In the genomic region with DNA sequence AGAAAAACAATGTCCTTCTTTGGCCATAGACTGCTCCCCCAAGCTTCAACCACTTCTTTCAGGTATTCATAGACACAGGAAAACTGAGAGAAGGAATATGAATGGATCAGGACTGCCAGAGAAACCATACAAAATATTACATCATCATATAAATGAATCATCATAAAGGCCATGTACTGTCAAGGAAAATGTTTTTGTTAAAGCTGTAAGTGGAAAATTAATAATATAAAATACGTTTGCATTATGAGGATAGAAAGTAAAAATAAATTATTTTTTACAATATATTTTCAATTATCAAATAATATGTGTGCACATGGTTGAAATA, we compare ENCODE assay signal across 23 cellular contexts.
DNase-seq lines count a peak whose midpoint lies in the region; ATAC-seq and TF ChIP-seq lines count a peak whose summit lies in the region.
"Had no signal": no experiment of that assay in that cellular context is flagged by ENCODE, and none has a peak within 500 bp of the region (broad histone marks: within the 10 kb centered on the region; RNA-seq: fewer than 3 reads in every experiment).

No MANE protein-coding gene starts in this region.

- peak overlapping the region; percentile 32 for H3K27ac ChIP-seq in KOPT-K1 (ENCODE audit: low read depth, low read length, poor library complexity, severe bottlenecking)
- H3K27ac ChIP-seq: BLaER1 treated with 17β-estradiol and CSF1 and Interleukin-3, amounts not matched to agents 10 nM and 100 nM had no signal

- no peak for TF ChIP-seq CTCF in fibroblast of pulmonary artery (IDR thresholded peaks at IDR 0.05; ENCODE audit: low read length, missing control alignments)

- peaks cover 3% of the 10 kb centered on the region for H3K36me3 Mint-ChIP-seq in activated T-cell treated with anti-CD3 and anti-CD28 coated beads, Interleukin-2, amount 50 U/mL, for 24 hours (ENCODE audit: low read depth)
- peaks cover 32% of the 10 kb centered on the region for H3K36me3 Mint-ChIP-seq in activated T-helper 2 cell treated with anti-CD3 and anti-CD28 coated beads, Interferon-gamma antibody, Interleukin-2, Interleukin-4, amounts not matched to agents 10 μg/mL and 5 μg/mL and 100 μg/mL, durations not matched to agents 14 hours and 24 hours and 36 hours (ENCODE audit: low read depth)
- H3K36me3 Mint-ChIP-seq: stimulated activated effector memory CD8-positive, alpha-beta T cell treated with anti-CD3 and anti-CD28 coated beads, Interleukin-12 subunit alpha, Interleukin-12 subunit beta, amount 100 ng/mL, for 72 hours had no signal

- H3K27ac Mint-ChIP-seq in activated T-cell treated with anti-CD3 and anti-CD28 coated beads, Interleukin-2, amount 50 U/mL, for 24 hours: peak overlapping the region; percentile 46
- peak overlapping the region; percentile 76 for H3K27ac Mint-ChIP-seq in activated T-helper 2 cell treated with anti-CD3 and anti-CD28 coated beads, Interferon-gamma antibody, Interleukin-2, Interleukin-4, amounts not matched to agents 10 μg/mL and 5 μg/mL and 100 μg/mL, durations not matched to agents 14 hours and 24 hours and 36 hours

- H3K9me3 ChIP-seq in KOPT-K1 (ENCODE audit: insufficient read depth, low read length, poor library complexity, severe bottlenecking): peaks cover 29% of the 10 kb centered on the region

- no peak for DNase-seq in activated T-cell treated with anti-CD3 and anti-CD28 coated beads, Interleukin-2, amount 50 U/mL, for 24 hours
- DNase-seq in activated T-cell treated with anti-CD3 and anti-CD28 coated beads, Interleukin-2, amount 50 U/mL, for 1 hour: no peak
- no peak for DNase-seq in activated T-helper 2 cell treated with anti-CD3 and anti-CD28 coated beads, Interferon-gamma antibody, Interleukin-2, Interleukin-4, amounts not matched to agents 10 μg/mL and 5 μg/mL and 100 μg/mL, durations not matched to agents 14 hours and 24 hours and 36 hours (ENCODE audit: low spot score)
- peak; percentile 16 for DNase-seq in fibroblast of pulmonary artery (ENCODE audit: low read depth)
- no peak for DNase-seq in NCI-H1694 (lab: John Stamatoyannopoulos, UW)
- DNase-seq in HEK293T (ENCODE audit: extremely low spot score): no peak
- DNase-seq: activated CD8-positive, alpha-beta memory T cell treated with anti-CD3 and anti-CD28 coated beads for 24 hours; Caco-2; DMS79 treated with DMSO at 0.1 percent for 48 hours; mesendoderm; NCI-H1105; NCI-H1930; NCI-H524 treated with DMSO at 0.1 percent for 48 hours; NK-92 treated with Interleukin-12 subunit alpha and Interleukin-12 subunit beta, amount 100 ng/mL, for 24 hours; SHP77 treated with DMSO at 0.1 percent for 48 hours; SW 1271 had no signal

- CTCF ChIA-PET in HEK293T (lab: Yijun Ruan, JAX): no interaction called here

- H3K36me3 ChIP-seq in KOPT-K1 (ENCODE audit: insufficient read depth, low read length): no peaks in the 10 kb centered on the region

- peaks cover 20% of the 10 kb centered on the region for H3K9me3 Mint-ChIP-seq in activated T-cell treated with anti-CD3 and anti-CD28 coated beads, Interleukin-2, amount 50 U/mL, for 24 hours
- peaks cover 35% of the 10 kb centered on the region for H3K9me3 Mint-ChIP-seq in activated T-helper 2 cell treated with anti-CD3 and anti-CD28 coated beads, Interferon-gamma antibody, Interleukin-2, Interleukin-4, amounts not matched to agents 10 μg/mL and 5 μg/mL and 100 μg/mL, durations not matched to agents 14 hours and 24 hours and 36 hours

- H3K4me3 Mint-ChIP-seq in activated T-cell treated with anti-CD3 and anti-CD28 coated beads, Interleukin-2, amount 50 U/mL, for 24 hours: no peak overlapping the region
- H3K4me3 Mint-ChIP-seq in activated T-helper 2 cell treated with anti-CD3 and anti-CD28 coated beads, Interferon-gamma antibody, Interleukin-2, Interleukin-4, amounts not matched to agents 10 μg/mL and 5 μg/mL and 100 μg/mL, durations not matched to agents 14 hours and 24 hours and 36 hours (ENCODE audit: low read depth): no peak overlapping the region
- H3K4me3 Mint-ChIP-seq: central memory CD8-positive, alpha-beta T cell had no signal

- ATAC-seq in HG03159 (IDR thresholded peaks at IDR 0.05; ENCODE audit: unreplicated experiment): no peak
- ATAC-seq: HCT116, sciatic nerve had no signal

- no peaks in the 10 kb centered on the region for H3K27me3 Mint-ChIP-seq in activated T-cell treated with anti-CD3 and anti-CD28 coated beads, Interleukin-2, amount 50 U/mL, for 24 hours
- H3K27me3 Mint-ChIP-seq in activated T-helper 2 cell treated with anti-CD3 and anti-CD28 coated beads, Interferon-gamma antibody, Interleukin-2, Interleukin-4, amounts not matched to agents 10 μg/mL and 5 μg/mL and 100 μg/mL, durations not matched to agents 14 hours and 24 hours and 36 hours (ENCODE audit: low read depth): no peaks in the 10 kb centered on the region
- H3K27me3 Mint-ChIP-seq: central memory CD8-positive, alpha-beta T cell had no signal

- intact Hi-C loops in activated T-helper 2 cell treated with anti-CD3 and anti-CD28 coated beads, Interferon-gamma antibody, Interleukin-2, Interleukin-4, amounts not matched to agents 10 μg/mL and 5 μg/mL and 100 μg/mL, durations not matched to agents 14 hours and 24 hours and 36 hours (cut with micrococcal nuclease): no loop called here

- no peak overlapping the region for H3K4me3 ChIP-seq in fibroblast of pulmonary artery (replicated peaks; ENCODE audit: low read depth, low read length)
- H3K4me3 ChIP-seq: BLaER1 treated with 17β-estradiol and CSF1 and Interleukin-3, amounts not matched to agents 10 nM and 100 nM had no signal

- POLR2A ChIA-PET in HEK293T (lab: Yijun Ruan, JAX): interaction anchor here (0.7 kb wide), 1 partner anchor 8 kb away, joined by 3 read pairs; no protein-coding TSS in a partner anchor

- peaks cover 41% of the 10 kb centered on the region for H3K4me1 Mint-ChIP-seq in activated T-cell treated with anti-CD3 and anti-CD28 coated beads, Interleukin-2, amount 50 U/mL, for 24 hours (ENCODE audit: low read depth)
- peaks cover 38% of the 10 kb centered on the region for H3K4me1 Mint-ChIP-seq in activated T-helper 2 cell treated with anti-CD3 and anti-CD28 coated beads, Interferon-gamma antibody, Interleukin-2, Interleukin-4, amounts not matched to agents 10 μg/mL and 5 μg/mL and 100 μg/mL, durations not matched to agents 14 hours and 24 hours and 36 hours (ENCODE audit: low read depth)

TF ChIP-seq in HEK293T, 16 proteins besides CTCF, POLR2A, EP300 and RAD21:
- TF ChIP-seq ELF4 (IDR thresholded peaks at IDR 0.05): no peak
- TF ChIP-seq NFRKB (IDR thresholded peaks at IDR 0.05): no peak
- TF ChIP-seq FOXA1 (IDR thresholded peaks at IDR 0.05): no peak
- no peak for TF ChIP-seq SP1 (IDR thresholded peaks at IDR 0.05)
- no peak for TF ChIP-seq TARDBP (IDR thresholded peaks at IDR 0.05)
- no peak for TF ChIP-seq SUZ12 (IDR thresholded peaks at IDR 0.05)
- TF ChIP-seq LEF1 (IDR thresholded peaks at IDR 0.05; ENCODE audit: borderline replicate concordance): no peak
- no peak for TF ChIP-seq FOXK2 (IDR thresholded peaks at IDR 0.05)
- TF ChIP-seq ARNT (IDR thresholded peaks at IDR 0.05): no peak
- no peak for TF ChIP-seq CTBP1 (IDR thresholded peaks at IDR 0.05; ENCODE audit: borderline replicate concordance)
- TF ChIP-seq, protein P1, sequence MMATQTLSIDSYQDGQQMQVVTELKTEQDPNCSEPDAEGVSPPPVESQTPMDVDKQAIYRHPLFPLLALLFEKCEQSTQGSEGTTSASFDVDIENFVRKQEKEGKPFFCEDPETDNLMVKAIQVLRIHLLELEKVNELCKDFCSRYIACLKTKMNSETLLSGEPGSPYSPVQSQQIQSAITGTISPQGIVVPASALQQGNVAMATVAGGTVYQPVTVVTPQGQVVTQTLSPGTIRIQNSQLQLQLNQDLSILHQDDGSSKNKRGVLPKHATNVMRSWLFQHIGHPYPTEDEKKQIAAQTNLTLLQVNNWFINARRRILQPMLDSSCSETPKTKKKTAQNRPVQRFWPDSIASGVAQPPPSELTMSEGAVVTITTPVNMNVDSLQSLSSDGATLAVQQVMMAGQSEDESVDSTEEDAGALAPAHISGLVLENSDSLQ (IDR thresholded peaks at IDR 0.05): no peak
- no peak for TF ChIP-seq L3MBTL2 (conservative IDR thresholded peaks at IDR 0.05)
- TF ChIP-seq HDGF (IDR thresholded peaks at IDR 0.05; ENCODE audit: borderline replicate concordance): no peak
- no peak for TF ChIP-seq FOXM1 (IDR thresholded peaks at IDR 0.05; ENCODE audit: borderline replicate concordance)
- no peak for TF ChIP-seq ZNF384 (IDR thresholded peaks at IDR 0.05)
- no peak for TF ChIP-seq BHLHE40 (IDR thresholded peaks at IDR 0.05; ENCODE audit: borderline replicate concordance)
